ENCODE assay signal across 11 cellular contexts in the genomic region with DNA sequence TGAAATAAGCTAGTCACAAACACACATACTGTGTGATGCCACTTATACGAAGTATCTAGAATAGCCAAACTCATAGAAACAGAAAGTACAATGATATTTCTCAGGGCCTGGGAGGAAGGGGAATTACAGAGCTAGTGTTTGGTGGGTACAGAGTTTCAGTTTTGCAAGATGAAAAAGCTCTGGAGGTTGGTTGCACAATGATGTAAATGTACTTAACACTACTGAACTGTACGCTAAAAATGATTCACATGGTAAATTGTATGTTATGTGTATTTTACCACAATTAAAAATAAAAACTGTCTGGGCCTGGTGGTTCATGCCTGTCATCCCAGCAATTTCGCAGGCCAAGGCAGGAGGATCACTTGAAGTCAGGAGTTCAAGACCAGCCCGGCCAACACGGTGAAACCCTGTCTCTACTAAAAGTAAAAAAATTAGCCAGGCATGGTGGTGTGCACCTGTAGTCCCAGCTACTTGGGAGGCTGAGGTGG. TPM values are rescaled to one million over a fixed set of nuclear protein-coding genes. Genes with fewer than 3 reads are reported as not detected.
DNase-seq lines count a peak whose midpoint lies in the region; ATAC-seq and TF ChIP-seq lines count a peak whose summit lies in the region.
"Had no signal": no experiment of that assay in that cellular context is flagged by ENCODE, and none has a peak within 500 bp of the region (broad histone marks: within the 10 kb centered on the region; RNA-seq: fewer than 3 reads in every experiment).

No MANE protein-coding gene starts in this region.

- no peak overlapping the region for H3K4me3 Mint-ChIP-seq in activated naive CD8-positive, alpha-beta T cell

- peak overlapping the region; percentile 58 for H3K27ac Mint-ChIP-seq in activated naive CD8-positive, alpha-beta T cell

- peaks cover 0 to 9% (median 0%) of the 10 kb centered on the region in 6 donors for H3K4me1 ChIP-seq in spleen
- H3K4me1 ChIP-seq: parathyroid adenoma had no signal

- H3K27me3 Mint-ChIP-seq in activated naive CD8-positive, alpha-beta T cell: no peaks in the 10 kb centered on the region

- in situ Hi-C loops in GM13977 (cut with MboI; ENCODE audit: low pct_unique_long_range_greater_than_20kb, low sequenced_read_pairs, unreplicated experiment): no loop called here

- no peaks in the 10 kb centered on the region for H3K9me3 ChIP-seq in spleen
- H3K9me3 ChIP-seq: heart left ventricle had no signal

- H3K36me3 ChIP-seq in spleen: no peaks in the 10 kb centered on the region
- H3K36me3 ChIP-seq: heart left ventricle had no signal

- H3K36me3 Mint-ChIP-seq in activated naive CD8-positive, alpha-beta T cell: no peaks in the 10 kb centered on the region

- TF ChIP-seq POLR2A in spleen (IDR thresholded peaks at IDR 0.05): no peak

- DNase-seq in GM13977 (ENCODE audit: low spot score): peak; percentile 58
- no peak for DNase-seq in left ventricle myocardium superior
- no peak for DNase-seq in stimulated activated naive CD4-positive, alpha-beta T cell treated with Interleukin-2 at 50 U/mL for 16 hours (lab: John Stamatoyannopoulos, UW)
- no peak for DNase-seq in DMS53 treated with DMSO at 0.1 percent for 48 hours (lab: John Stamatoyannopoulos, UW; ENCODE audit: unreplicated experiment)
- DNase-seq in spleen: no peak
- DNase-seq: DMS 273 treated with DMSO at 0.1 percent for 48 hours, heart left ventricle had no signal

- no peaks in the 10 kb centered on the region for H3K27me3 ChIP-seq in spleen (replicated peaks in 1 of 7)
- H3K27me3 ChIP-seq: heart left ventricle had no signal

- H3K4me1 Mint-ChIP-seq in activated naive CD8-positive, alpha-beta T cell (ENCODE audit: low read depth): peaks cover 15% of the 10 kb centered on the region

- WGBS in spleen, 5 donors: 48 to 69% (median 52%) methylated on average over 5 of the region's 5 CpGs

- no peaks in the 10 kb centered on the region for H3K9me3 Mint-ChIP-seq in activated naive CD8-positive, alpha-beta T cell (ENCODE audit: low read depth)

- H3K27ac ChIP-seq in spleen: peak overlapping the region in 4 of 8 donors; percentile 18 to 62 (median 38)
- H3K27ac ChIP-seq: parathyroid adenoma had no signal

- intact Hi-C loops in left ventricle myocardium superior (cut with micrococcal nuclease) (no loop called here), spleen (cut with DNase I; ENCODE audit: low total_unique reads) (no loop called here)

- TF ChIP-seq CTCF in GM13977 (IDR thresholded peaks at IDR 0.05; ENCODE audit: extremely low read depth, insufficient read depth, missing control alignments) (no peak), spleen (IDR thresholded peaks at IDR 0.05 in 8 of 11, conservative IDR thresholded peaks at IDR 0.05 in 3 of 11) (no peak)

- no peak overlapping the region for H3K4me3 ChIP-seq in spleen
- H3K4me3 ChIP-seq: heart left ventricle had no signal

- peak; percentile 91 for ATAC-seq in GM21390 (IDR thresholded peaks at IDR 0.05; ENCODE audit: unreplicated experiment)
- peak; percentile 87 for ATAC-seq in HG03521 (IDR thresholded peaks at IDR 0.05; ENCODE audit: unreplicated experiment)
- no peak for ATAC-seq in left ventricle myocardium superior

RNA-seq across cellular contexts. Expression of a gene that starts 15.3 kb away (rescaled TPM):
- not detected for total RNA-seq in left ventricle myocardium superior
- 1 to 10 TPM in 1 of 7 donors, under 1 TPM in 3, not detected in 3; 0.25 to 1.0 (median 0.28) TPM for total RNA-seq in spleen
- under 1 TPM; 0.22 to 0.43 (median 0.26) TPM for polyA plus RNA-seq in spleen
